In genomic region chr7:30029696-30030095, GRCh38 we compare ENCODE assay signal across 9 cellular contexts. TPM values are rescaled to one million over a fixed set of nuclear protein-coding genes. Genes with fewer than 3 reads are reported as not detected.
DNase-seq lines count a peak whose midpoint lies in the region; ATAC-seq and TF ChIP-seq lines count a peak whose summit lies in the region.
"Had no signal": no experiment of that assay in that cellular context is flagged by ENCODE, and none has a peak within 500 bp of the region (broad histone marks: within the 10 kb centered on the region; RNA-seq: fewer than 3 reads in every experiment).

No MANE protein-coding gene starts in this region.

- no peak overlapping the region for H3K27ac Mint-ChIP-seq in activated CD8-positive, alpha-beta T cell treated with anti-CD3 and anti-CD28 coated beads for 36 hours
- H3K27ac Mint-ChIP-seq in activated CD8-positive, alpha-beta T cell treated with anti-CD3 and anti-CD28 coated beads, Interleukin-2, amount 10 ng/mL, durations not matched to agents 7 days and 5 days, result no peak overlapping the region

- peak overlapping the region in 4 of 5 donors; percentile 68 to 98 (median 82) for H3K4me3 ChIP-seq in subcutaneous abdominal adipose tissue (ENCODE audit: low read depth in 1 of 5, low read length in 5 of 5)

- no peaks in the 10 kb centered on the region for H3K27me3 Mint-ChIP-seq in activated CD8-positive, alpha-beta T cell treated with anti-CD3 and anti-CD28 coated beads for 36 hours
- no peaks in the 10 kb centered on the region for H3K27me3 Mint-ChIP-seq in activated CD8-positive, alpha-beta T cell treated with anti-CD3 and anti-CD28 coated beads, Interleukin-2, amount 10 ng/mL, durations not matched to agents 7 days and 5 days (ENCODE audit: low read depth)

- H3K9ac ChIP-seq in subcutaneous abdominal adipose tissue (ENCODE audit: low read length in 5 of 5), result peak overlapping the region in 3 of 5 donors; percentile 5 to 95 (median 87)

- no peak overlapping the region for H3K4me3 Mint-ChIP-seq in activated CD8-positive, alpha-beta T cell treated with anti-CD3 and anti-CD28 coated beads for 36 hours
- H3K4me3 Mint-ChIP-seq in activated CD8-positive, alpha-beta T cell treated with anti-CD3 and anti-CD28 coated beads, Interleukin-2, amount 10 ng/mL, durations not matched to agents 7 days and 5 days, result no peak overlapping the region

- H3K36me3 ChIP-seq in subcutaneous abdominal adipose tissue (ENCODE audit: control insufficient read depth in 5 of 5, insufficient read depth in 5 of 5, low read length in 5 of 5), result no peaks in the 10 kb centered on the region

- H3K9me3 Mint-ChIP-seq in activated CD8-positive, alpha-beta T cell treated with anti-CD3 and anti-CD28 coated beads for 36 hours, result no peaks in the 10 kb centered on the region
- no peaks in the 10 kb centered on the region for H3K9me3 Mint-ChIP-seq in activated CD8-positive, alpha-beta T cell treated with anti-CD3 and anti-CD28 coated beads, Interleukin-2, amount 10 ng/mL, durations not matched to agents 7 days and 5 days (ENCODE audit: insufficient read depth)

- H3K27ac ChIP-seq in subcutaneous abdominal adipose tissue (ENCODE audit: low read depth, low read length), result no peak overlapping the region

- H3K4me1 Mint-ChIP-seq in activated CD8-positive, alpha-beta T cell treated with anti-CD3 and anti-CD28 coated beads for 36 hours (ENCODE audit: low read depth), result peaks cover 15% of the 10 kb centered on the region
- H3K4me1 Mint-ChIP-seq in activated CD8-positive, alpha-beta T cell treated with anti-CD3 and anti-CD28 coated beads, Interleukin-2, amount 10 ng/mL, durations not matched to agents 7 days and 5 days (ENCODE audit: low read depth), result peaks cover 25% of the 10 kb centered on the region

- H3K9me3 ChIP-seq in subcutaneous abdominal adipose tissue (ENCODE audit: control insufficient read depth in 5 of 5, low read length in 5 of 5), result no peaks in the 10 kb centered on the region

- no peak for TF ChIP-seq CTCF in activated CD8-positive, alpha-beta T cell treated with anti-CD3 and anti-CD28 coated beads for 36 hours (IDR thresholded peaks at IDR 0.05)

- no peak for ATAC-seq in activated CD8-positive, alpha-beta T cell treated with anti-CD3 and anti-CD28 coated beads for 36 hours
- ATAC-seq in activated CD8-positive, alpha-beta T cell treated with anti-CD3 and anti-CD28 coated beads, Interleukin-2, amount 10 ng/mL, durations not matched to agents 7 days and 5 days, result no peak
- ATAC-seq in HG03520 (IDR thresholded peaks at IDR 0.05; ENCODE audit: unreplicated experiment), result no peak

- peaks cover 4 to 54% (median 45%) of the 10 kb centered on the region in 5 donors for H3K4me1 ChIP-seq in subcutaneous abdominal adipose tissue (ENCODE audit: control insufficient read depth in 5 of 5, insufficient read depth in 5 of 5, low read length in 5 of 5)

- peak; percentile 43 for DNase-seq in activated CD8-positive, alpha-beta T cell treated with anti-CD3 and anti-CD28 coated beads for 36 hours
- no peak for DNase-seq in activated CD8-positive, alpha-beta T cell treated with anti-CD3 and anti-CD28 coated beads, Interleukin-2, amount 10 ng/mL, durations not matched to agents 7 days and 5 days
- DNase-seq in RPMI8226 (peak; percentile 72), germinal center (ENCODE audit: low spot score) (peak; percentile 51), NCI-H2227 treated with DMSO at 0.1 percent for 48 hours (lab: John Stamatoyannopoulos, UW) (no peak), SKM-1 (lab: John Stamatoyannopoulos, UW; ENCODE audit: unreplicated experiment) (no peak)
- DNase-seq: left cardiac atrium had no signal

- CTCF ChIA-PET in activated CD8-positive, alpha-beta T cell treated with anti-CD3 and anti-CD28 coated beads for 36 hours (lab: Charles Lee), result interaction anchor here (1.0 to 4.8 kb wide), 3 partner anchors 16 to 152 kb away, joined by 3 to 30 read pairs (median 4); no protein-coding TSS in a partner anchor
- CTCF ChIA-PET in activated CD8-positive, alpha-beta T cell treated with anti-CD3 and anti-CD28 coated beads, Interleukin-2, amount 10 ng/mL, durations not matched to agents 7 days and 5 days (lab: Charles Lee), result interaction anchor here (0.7 to 5.5 kb wide), 7 partner anchors 9 to 114 kb away, joined by 3 to 42 read pairs (median 3); no protein-coding TSS in a partner anchor

- no peaks in the 10 kb centered on the region for H3K27me3 ChIP-seq in subcutaneous abdominal adipose tissue (ENCODE audit: control insufficient read depth in 5 of 5, insufficient read depth in 4 of 5, low read length in 5 of 5)

- intact Hi-C loops in activated CD8-positive, alpha-beta T cell treated with anti-CD3 and anti-CD28 coated beads for 36 hours (cut with micrococcal nuclease), result no loop called here

- peaks cover 6% of the 10 kb centered on the region for H3K36me3 Mint-ChIP-seq in activated CD8-positive, alpha-beta T cell treated with anti-CD3 and anti-CD28 coated beads for 36 hours (ENCODE audit: low read depth)
- H3K36me3 Mint-ChIP-seq in activated CD8-positive, alpha-beta T cell treated with anti-CD3 and anti-CD28 coated beads, Interleukin-2, amount 10 ng/mL, durations not matched to agents 7 days and 5 days (ENCODE audit: low read depth), result no peaks in the 10 kb centered on the region

- POLR2A ChIA-PET in activated CD8-positive, alpha-beta T cell treated with anti-CD3 and anti-CD28 coated beads for 36 hours (lab: Charles Lee), result interaction anchor here (1.2 kb wide), 1 partner anchor 24 kb away, joined by 5 read pairs; no protein-coding TSS in a partner anchor
- POLR2A ChIA-PET in activated CD8-positive, alpha-beta T cell treated with anti-CD3 and anti-CD28 coated beads, Interleukin-2, amount 10 ng/mL, durations not matched to agents 7 days and 5 days (lab: Charles Lee), result no interaction called here

RNA-seq across cellular contexts. Expression of gene PLEKHA8, which starts 1.5 kb away (rescaled TPM):
- 10 to 100 TPM; 16.8 to 17.1 TPM for total RNA-seq in activated CD8-positive, alpha-beta T cell treated with anti-CD3 and anti-CD28 coated beads for 36 hours
- total RNA-seq in activated CD8-positive, alpha-beta T cell treated with anti-CD3 and anti-CD28 coated beads, Interleukin-2, amount 10 ng/mL, durations not matched to agents 7 days and 5 days, result 10 to 100 TPM in 1 of 2 experiments, 1 to 10 TPM in 1; 8.9 to 11.5 TPM

RNA-seq across cellular contexts. Expression of gene FKBP14, which starts 3.2 kb away (rescaled TPM):
- 1 to 10 TPM; 8.8 to 9.0 TPM for total RNA-seq in activated CD8-positive, alpha-beta T cell treated with anti-CD3 and anti-CD28 coated beads for 36 hours
- total RNA-seq in activated CD8-positive, alpha-beta T cell treated with anti-CD3 and anti-CD28 coated beads, Interleukin-2, amount 10 ng/mL, durations not matched to agents 7 days and 5 days, result 1 to 10 TPM; 4.2 to 5.4 TPM

RNA-seq across cellular contexts. Expression of gene SCRN1, which starts 40.1 kb away (rescaled TPM):
- total RNA-seq in activated CD8-positive, alpha-beta T cell treated with anti-CD3 and anti-CD28 coated beads for 36 hours, result 10 to 100 TPM; 10.8 to 14.7 TPM
- total RNA-seq in activated CD8-positive, alpha-beta T cell treated with anti-CD3 and anti-CD28 coated beads, Interleukin-2, amount 10 ng/mL, durations not matched to agents 7 days and 5 days, result 10 to 100 TPM; 12.0 to 12.2 TPM

Comparison
In these comparisons a context has a peak if more than half of its experiments do, and no peak if none do; other contexts are left out.
1. DNase-seq: peak in activated CD8-positive, alpha-beta T cell treated with anti-CD3 and anti-CD28 coated beads for 36 hours (single experiment), RPMI8226 (single experiment) and germinal center (single experiment); none in activated CD8-positive, alpha-beta T cell treated with anti-CD3 and anti-CD28 coated beads, Interleukin-2, amount 10 ng/mL, durations not matched to agents 7 days and 5 days (single experiment), NCI-H2227 treated with DMSO at 0.1 percent for 48 hours (single experiment) and SKM-1 (single experiment).